In genomic region chr3:45596290-45596791, GRCh38 we compare ENCODE assay signal across 8 cellular contexts. TPM values are rescaled to one million over a fixed set of nuclear protein-coding genes. Genes with fewer than 3 reads are reported as not detected.
A peak's percentile ranks its signal among the peaks of the same experiment; 100 is the strongest.
DNase-seq lines count a peak whose midpoint lies in the region; ATAC-seq and TF ChIP-seq lines count a peak whose summit lies in the region.

No MANE protein-coding gene starts in this region.

- H2BK5ac ChIP-seq in mesenchymal stem cell (ENCODE audit: low read depth, low read length, poor library complexity, severe bottlenecking) = no peak overlapping the region

- H3K9ac ChIP-seq in mesenchymal stem cell (ENCODE audit: low read length) = peak overlapping the region; percentile 88

- H3K23ac ChIP-seq in mesenchymal stem cell (ENCODE audit: low read length in 2 of 2) = no peak overlapping the region

- 95% methylated on average over 4 of the region's 4 CpGs for WGBS in mesenchymal stem cell

- H3K4me2 ChIP-seq in mesenchymal stem cell (ENCODE audit: low read length, poor library complexity, severe bottlenecking) = peak overlapping the region; percentile 20

- peak overlapping the region in 1 of 2 experiments; percentile 78 for H2BK12ac ChIP-seq in mesenchymal stem cell (ENCODE audit: low read length in 2 of 2)

- peaks cover 48% of the 10 kb centered on the region for H3K4me1 ChIP-seq in mesenchymal stem cell (ENCODE audit: control insufficient read depth, insufficient read depth, low read depth, low read length)

- no peak overlapping the region for H4K91ac ChIP-seq in mesenchymal stem cell (ENCODE audit: low read length)

- TF ChIP-seq CTCF in C4-2B (conservative IDR thresholded peaks at IDR 0.05) = no peak

- no peak overlapping the region for H2AK5ac ChIP-seq in mesenchymal stem cell (ENCODE audit: low read length, severe bottlenecking)

- H3K4me3 ChIP-seq in mesenchymal stem cell (ENCODE audit: insufficient read depth in 1 of 2, low read depth in 1 of 2, low read length in 2 of 2) = peak overlapping the region in 1 of 2 experiments; percentile 87

- no peak overlapping the region for H3K14ac ChIP-seq in mesenchymal stem cell (ENCODE audit: low read length in 2 of 2)

- peak overlapping the region; percentile 92 for H3K4me3 Mint-ChIP-seq in activated T-helper 2 cell treated with anti-CD3 and anti-CD28 coated beads, Interferon-gamma antibody, Interleukin-2, Interleukin-4, amounts not matched to agents 10 μg/mL and 5 μg/mL and 100 μg/mL, durations not matched to agents 14 hours and 24 hours and 36 hours (ENCODE audit: low read depth)

- intact Hi-C loops in activated T-helper 2 cell treated with anti-CD3 and anti-CD28 coated beads, Interferon-gamma antibody, Interleukin-2, Interleukin-4, amounts not matched to agents 10 μg/mL and 5 μg/mL and 100 μg/mL, durations not matched to agents 14 hours and 24 hours and 36 hours (cut with micrococcal nuclease) = loop anchor here (2.0 to 5.0 kb wide), 2 partner anchors 30 to 89 kb away; no protein-coding TSS in a partner anchor

- H4K8ac ChIP-seq in mesenchymal stem cell (ENCODE audit: low read length) = no peak overlapping the region

- DNase-seq in GM19238 (ENCODE audit: insufficient read length, low spot score) (peak; percentile 71), mesenchymal stem cell (no peak), Ammon's horn (ENCODE audit: low spot score) (no peak), NCI-H1436 treated with DMSO at 0.1 percent for 48 hours (lab: John Stamatoyannopoulos, UW) (no peak), 8988T (no peak)
- no peak for DNase-seq in activated T-helper 2 cell treated with anti-CD3 and anti-CD28 coated beads, Interferon-gamma antibody, Interleukin-2, Interleukin-4, amounts not matched to agents 10 μg/mL and 5 μg/mL and 100 μg/mL, durations not matched to agents 14 hours and 24 hours and 36 hours (ENCODE audit: low spot score)

- H3K9me3 Mint-ChIP-seq in activated T-helper 2 cell treated with anti-CD3 and anti-CD28 coated beads, Interferon-gamma antibody, Interleukin-2, Interleukin-4, amounts not matched to agents 10 μg/mL and 5 μg/mL and 100 μg/mL, durations not matched to agents 14 hours and 24 hours and 36 hours = no peaks in the 10 kb centered on the region

- peak overlapping the region; percentile 50 for H3K27ac Mint-ChIP-seq in activated T-helper 2 cell treated with anti-CD3 and anti-CD28 coated beads, Interferon-gamma antibody, Interleukin-2, Interleukin-4, amounts not matched to agents 10 μg/mL and 5 μg/mL and 100 μg/mL, durations not matched to agents 14 hours and 24 hours and 36 hours

- ATAC-seq in HG03432 (IDR thresholded peaks at IDR 0.05; ENCODE audit: unreplicated experiment) = peak; percentile 52

- H2AFZ ChIP-seq in mesenchymal stem cell (ENCODE audit: low read depth, low read length) = no peak overlapping the region

- peak overlapping the region in 1 of 2 experiments; percentile 45 for H3K4ac ChIP-seq in mesenchymal stem cell (ENCODE audit: low read depth in 1 of 2, low read length in 2 of 2)

- peaks cover 6 to 18% of the 10 kb centered on the region in 2 experiments for H3K36me3 ChIP-seq in mesenchymal stem cell (ENCODE audit: control insufficient read depth in 1 of 2, insufficient read depth in 2 of 2, low read depth in 1 of 2, low read length in 2 of 2)

- H3K27me3 Mint-ChIP-seq in activated T-helper 2 cell treated with anti-CD3 and anti-CD28 coated beads, Interferon-gamma antibody, Interleukin-2, Interleukin-4, amounts not matched to agents 10 μg/mL and 5 μg/mL and 100 μg/mL, durations not matched to agents 14 hours and 24 hours and 36 hours (ENCODE audit: low read depth) = no peaks in the 10 kb centered on the region

- H2BK15ac ChIP-seq in mesenchymal stem cell (ENCODE audit: low read depth, poor library complexity, severe bottlenecking) = no peak overlapping the region

- H3K9me3 ChIP-seq in mesenchymal stem cell (ENCODE audit: control insufficient read depth, low read length) = no peaks in the 10 kb centered on the region

- H3K27ac ChIP-seq in C4-2B (peak overlapping the region; percentile 98), mesenchymal stem cell (ENCODE audit: low read length, poor library complexity, severe bottlenecking) (peak overlapping the region; percentile 63)

- H3K36me3 Mint-ChIP-seq in activated T-helper 2 cell treated with anti-CD3 and anti-CD28 coated beads, Interferon-gamma antibody, Interleukin-2, Interleukin-4, amounts not matched to agents 10 μg/mL and 5 μg/mL and 100 μg/mL, durations not matched to agents 14 hours and 24 hours and 36 hours (ENCODE audit: low read depth) = peaks cover 52% of the 10 kb centered on the region

- no peaks in the 10 kb centered on the region for H3K27me3 ChIP-seq in mesenchymal stem cell (ENCODE audit: control insufficient read depth in 1 of 2, insufficient read depth in 1 of 2, low read length in 2 of 2)

- H2BK120ac ChIP-seq in mesenchymal stem cell (ENCODE audit: low read depth, low read length) = no peak overlapping the region

- peaks cover 5% of the 10 kb centered on the region for H3K79me1 ChIP-seq in mesenchymal stem cell (replicated peaks; ENCODE audit: low read length, poor library complexity, severe bottlenecking)

- peak overlapping the region in 1 of 2 experiments; percentile 15 for H3K18ac ChIP-seq in mesenchymal stem cell (ENCODE audit: low read depth in 1 of 2, low read length in 2 of 2)

- H3K4me1 Mint-ChIP-seq in activated T-helper 2 cell treated with anti-CD3 and anti-CD28 coated beads, Interferon-gamma antibody, Interleukin-2, Interleukin-4, amounts not matched to agents 10 μg/mL and 5 μg/mL and 100 μg/mL, durations not matched to agents 14 hours and 24 hours and 36 hours (ENCODE audit: low read depth) = peaks cover 65% of the 10 kb centered on the region

RNA-seq across cellular contexts. Expression of gene LIMD1, which starts 1.8 kb away (rescaled TPM):
- total RNA-seq in activated T-helper 2 cell treated with anti-CD3 and anti-CD28 coated beads, Interferon-gamma antibody, Interleukin-2, Interleukin-4, amounts not matched to agents 10 μg/mL and 5 μg/mL and 100 μg/mL, durations not matched to agents 14 hours and 24 hours and 36 hours = 42.3 and 43.2 TPM in 2 replicates
- polyA plus RNA-seq in mesenchymal stem cell (2013, experiment 1 of 2) = 9.4 TPM
- 8.4 TPM for polyA plus RNA-seq in mesenchymal stem cell (2013, experiment 2 of 2)
